In the genomic region with DNA sequence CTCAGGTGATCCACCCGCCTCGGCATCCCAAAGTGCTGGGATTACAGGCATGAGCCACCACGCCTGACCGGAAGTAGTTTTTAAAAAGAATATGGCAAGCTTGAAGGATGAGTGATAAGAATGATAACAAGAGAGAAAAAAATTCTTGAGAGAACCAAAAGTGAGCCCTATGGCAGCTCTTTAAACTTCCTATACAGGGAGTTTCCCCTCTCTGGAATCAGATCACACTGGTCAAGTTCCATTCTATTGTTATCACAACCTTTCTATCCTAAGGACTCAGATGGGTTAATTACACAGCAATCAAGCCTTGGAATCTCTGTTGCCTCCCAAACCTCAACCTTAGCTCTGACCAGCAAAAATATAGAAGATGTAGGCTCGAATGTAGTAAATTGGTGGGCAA, we compare ENCODE assay signal across 23 cellular contexts.
"Had no signal": no experiment of that assay in that cellular context is flagged by ENCODE, and none has a peak within 500 bp of the region (broad histone marks: within the 10 kb centered on the region; RNA-seq: fewer than 3 reads in every experiment).

No MANE protein-coding gene starts in this region.

- H3K27me3 ChIP-seq: neural progenitor cell, ovary, right lobe of liver, thyroid gland, tibial nerve, upper lobe of right lung, uterus had no signal

- H3K27ac ChIP-seq: neural progenitor cell, ovary, parathyroid adenoma, psoas muscle, right lobe of liver, sigmoid colon, stomach, thoracic aorta, thyroid gland, tibial nerve, upper lobe of right lung, uterus had no signal

- H3K9me3 ChIP-seq: ovary, psoas muscle, right lobe of liver, sigmoid colon, stomach, thoracic aorta, thyroid gland, tibial nerve, upper lobe of right lung, uterus had no signal

- H3K36me3 ChIP-seq: neural progenitor cell, ovary, right lobe of liver, sigmoid colon, stomach, thoracic aorta, thyroid gland, tibial nerve, upper lobe of right lung, uterus had no signal

- H3K9ac ChIP-seq: neural progenitor cell, parathyroid adenoma had no signal

- FAIRE-seq: small intestine had no signal

- H3K79me2 ChIP-seq: parathyroid adenoma had no signal

- DNase-seq: natural killer cell; occipital lobe; ovary; psoas muscle; right cardiac atrium; right lobe of liver; sigmoid colon; small intestine; stimulated activated CD4-positive, alpha-beta T cell treated with anti-CD3 and anti-CD28 coated beads, Interleukin-15, amount 100 ng/mL, for 24 hours; stimulated activated CD4-positive, alpha-beta T cell treated with anti-CD3 and anti-CD28 coated beads, Interleukin-2, amount 100 ng/mL, for 24 hours; stimulated activated CD4-positive, alpha-beta T cell treated with anti-CD3 and anti-CD28 coated beads, Interleukin-2, amount 100 ng/mL, for 48 hours; stimulated activated CD4-positive, alpha-beta T cell treated with anti-CD3 and anti-CD28 coated beads, Interleukin-4, amount 100 ng/mL, for 24 hours; stimulated activated naive B cell treated with anti-CD40 and anti-IgM and Interleukin-4, amounts not matched to agents 10 μg/mL and 1 μg/mL and 100 μg/mL, for 72 hours; stimulated activated naive CD4-positive, alpha-beta T cell treated with Interleukin-2 at 50 U/mL for 16 hours; stomach; thyroid gland; upper lobe of right lung; uterus had no signal

- H3K4me2 ChIP-seq: neural progenitor cell had no signal

- ATAC-seq: natural killer cell; psoas muscle; right cardiac atrium; right lobe of liver; stimulated activated effector memory CD8-positive, alpha-beta T cell treated with anti-CD3 and anti-CD28 coated beads, Interleukin-12 subunit alpha, Interleukin-12 subunit beta, amount 100 ng/mL, for 72 hours; stimulated activated naive B cell treated with anti-CD40 and anti-IgM and Interleukin-4, amounts not matched to agents 10 μg/mL and 1 μg/mL and 100 μg/mL, for 72 hours; upper lobe of right lung had no signal

- H3K4me3 ChIP-seq: neural progenitor cell, ovary, psoas muscle, right lobe of liver, sigmoid colon, stomach, thoracic aorta, thyroid gland, tibial nerve, upper lobe of right lung, uterus had no signal

- H2AFZ ChIP-seq: neural progenitor cell, parathyroid adenoma had no signal

- H3K4me1 ChIP-seq: parathyroid adenoma, psoas muscle, right lobe of liver, sigmoid colon, stomach, thyroid gland, tibial nerve, upper lobe of right lung, uterus had no signal
